9 cellular contexts compared by ENCODE assay signal in the genomic region with DNA sequence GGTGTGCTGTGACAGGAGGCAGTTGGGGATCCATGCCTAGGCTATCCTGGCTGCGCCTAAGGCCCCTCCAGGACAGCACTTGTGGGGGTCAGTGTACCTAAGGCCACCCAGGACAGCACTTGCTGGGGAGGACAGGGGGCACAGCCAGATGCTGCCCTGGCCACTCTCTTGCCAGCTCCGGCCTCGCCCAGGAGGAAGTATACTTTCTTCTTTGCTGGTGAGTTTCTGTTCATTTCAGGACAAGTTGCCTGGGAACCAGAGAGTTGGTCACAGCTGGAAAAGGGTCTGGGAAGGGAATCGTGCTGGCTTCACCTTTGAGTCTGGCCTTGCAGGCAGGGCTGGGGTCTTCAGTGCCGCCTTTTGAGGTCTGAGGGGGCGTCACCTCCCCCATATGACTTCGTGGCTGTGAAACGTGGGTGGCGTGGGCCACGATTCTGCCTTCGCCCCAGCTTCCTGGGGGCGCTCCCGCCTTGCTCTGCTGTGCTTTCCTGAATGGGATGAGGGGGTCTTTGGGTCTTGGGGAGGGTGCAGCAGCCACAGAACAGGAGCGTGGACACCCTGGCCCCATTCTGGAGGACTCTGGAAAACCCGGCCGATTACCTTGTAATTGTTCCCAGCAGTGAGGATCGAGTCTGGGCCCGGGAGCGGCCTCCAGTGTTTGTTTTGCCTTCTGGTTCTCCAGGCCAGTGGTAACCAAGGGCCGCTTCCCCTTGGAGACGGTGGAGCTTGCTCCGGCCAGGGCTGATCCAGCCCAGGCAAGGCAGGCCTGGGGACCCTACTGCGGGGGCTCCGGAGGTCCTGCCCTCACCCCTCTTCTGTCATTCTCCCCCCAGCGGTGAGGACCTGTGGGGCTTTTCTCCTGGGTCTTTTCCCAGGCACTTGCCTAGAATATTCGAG. TPM values are rescaled to one million over a fixed set of nuclear protein-coding genes. Genes with fewer than 3 reads are reported as not detected.
DNase-seq lines count a peak whose midpoint lies in the region; TF ChIP-seq lines count a peak whose summit lies in the region.
"Had no signal": no experiment of that assay in that cellular context is flagged by ENCODE, and none has a peak within 500 bp of the region (broad histone marks: within the 10 kb centered on the region; RNA-seq: fewer than 3 reads in every experiment).

No MANE protein-coding gene starts in this region.

- TF ChIP-seq EP300 in transverse colon (IDR thresholded peaks at IDR 0.05; ENCODE audit: low read depth): no peak

- intact Hi-C loops in esophagus squamous epithelium (cut with DNase I) (no loop called here), transverse colon (cut with DNase I; ENCODE audit: low total_unique reads) (no loop called here)

- WGBS in esophagus squamous epithelium, 2 donors: 38 to 61% methylated on average over 5 to 17 of the region's 26 CpGs
- 40 to 64% methylated on average over 2 to 23 of the region's 26 CpGs for WGBS in transverse colon (ENCODE audit: low coverage in 1 of 2), 2 donors

- no peaks in the 10 kb centered on the region for H3K9me3 ChIP-seq in Peyer's patch
- H3K9me3 ChIP-seq in esophagus squamous epithelium: no peaks in the 10 kb centered on the region
- no peaks in the 10 kb centered on the region for H3K9me3 ChIP-seq in mucosa of stomach (ENCODE audit: control insufficient read depth, low read length)
- no peaks in the 10 kb centered on the region for H3K9me3 ChIP-seq in transverse colon

- H3K27ac ChIP-seq in Peyer's patch: peak overlapping the region in 3 of 4 donors; percentile 32 to 69 (median 48)
- peak overlapping the region; percentile 79 to 90 (median 87) for H3K27ac ChIP-seq in esophagus squamous epithelium
- H3K27ac ChIP-seq in transverse colon: peak overlapping the region; percentile 60 to 82 (median 76)

- in situ Hi-C loops in transverse colon (cut with MboI; ENCODE audit: low pct_ligation_motif_present in 1 of 4, low pct_unique_long_range_greater_than_20kb in 1 of 4, low sequenced_read_pairs in 3 of 4): no loop called here

- DNase-seq in Peyer's patch: no peak
- DNase-seq in esophagus squamous epithelium (lab: John Stamatoyannopoulos, UW): no peak
- DNase-seq in transverse colon: peak; percentile 42
- DNase-seq in activated effector memory CD4-positive, alpha-beta T cell treated with anti-CD3 and anti-CD28 coated beads, Interleukin-2, amount 50 U/mL, for 16 hours: no peak
- no peak for DNase-seq in erythroblast (lab: John Stamatoyannopoulos, UW)
- DNase-seq in NCI-H82 (lab: John Stamatoyannopoulos, UW): no peak
- no peak for DNase-seq in ecto neural progenitor cell (ENCODE audit: low spot score)
- DNase-seq: PC-3 had no signal

- H3K4me1 ChIP-seq in Peyer's patch: peaks cover 0 to 43% (median 0%) of the 10 kb centered on the region in 4 donors
- peaks cover 49 to 88% (median 63%) of the 10 kb centered on the region in 3 donors for H3K4me1 ChIP-seq in esophagus squamous epithelium
- peaks cover 26% of the 10 kb centered on the region for H3K4me1 ChIP-seq in mucosa of stomach (ENCODE audit: control insufficient read depth, insufficient read depth, low read length)
- H3K4me1 ChIP-seq in transverse colon: peaks cover 31 to 50% (median 37%) of the 10 kb centered on the region in 4 donors

- H3K9ac ChIP-seq in mucosa of stomach (ENCODE audit: low read length): peak overlapping the region; percentile 62

- no peak overlapping the region for H3K4me3 ChIP-seq in Peyer's patch
- H3K4me3 ChIP-seq in esophagus squamous epithelium: peak overlapping the region in 1 of 4 donors; percentile 49
- no peak overlapping the region for H3K4me3 ChIP-seq in mucosa of stomach (ENCODE audit: low read length)
- no peak overlapping the region for H3K4me3 ChIP-seq in transverse colon

- TF ChIP-seq CTCF in Peyer's patch (IDR thresholded peaks at IDR 0.05) (no peak), esophagus squamous epithelium (IDR thresholded peaks at IDR 0.05) (no peak), transverse colon (IDR thresholded peaks at IDR 0.05) (no peak)

- TF ChIP-seq POLR2A in Peyer's patch (IDR thresholded peaks at IDR 0.05) (no peak), esophagus squamous epithelium (IDR thresholded peaks at IDR 0.05) (no peak), transverse colon (IDR thresholded peaks at IDR 0.05) (no peak), erythroblast (IDR thresholded peaks at IDR 0.05; ENCODE audit: low read length) (no peak)

- H3K36me3 ChIP-seq in Peyer's patch (no peaks in the 10 kb centered on the region), esophagus squamous epithelium (no peaks in the 10 kb centered on the region), mucosa of stomach (ENCODE audit: control insufficient read depth, insufficient read depth, low read length) (no peaks in the 10 kb centered on the region), transverse colon (no peaks in the 10 kb centered on the region)

- H3K27me3 ChIP-seq in Peyer's patch (no peaks in the 10 kb centered on the region), esophagus squamous epithelium (no peaks in the 10 kb centered on the region), mucosa of stomach (ENCODE audit: control insufficient read depth, insufficient read depth, low read length) (no peaks in the 10 kb centered on the region), transverse colon (no peaks in the 10 kb centered on the region)

RNA-seq across cellular contexts. Expression of a gene that starts 45.9 kb away (rescaled TPM):
- total RNA-seq in Peyer's patch (100 to 1,000 TPM in 2 of 4 donors, 10 to 100 TPM in 2; 69.3 to 168 (median 94.1) TPM), esophagus squamous epithelium (10 to 100 TPM; 15.2 to 35.5 (median 25.2) TPM), transverse colon (10 to 100 TPM; 40.0 to 82.1 (median 52.6) TPM)
